ENCODE assay signal across 8 cellular contexts in the genomic region with DNA sequence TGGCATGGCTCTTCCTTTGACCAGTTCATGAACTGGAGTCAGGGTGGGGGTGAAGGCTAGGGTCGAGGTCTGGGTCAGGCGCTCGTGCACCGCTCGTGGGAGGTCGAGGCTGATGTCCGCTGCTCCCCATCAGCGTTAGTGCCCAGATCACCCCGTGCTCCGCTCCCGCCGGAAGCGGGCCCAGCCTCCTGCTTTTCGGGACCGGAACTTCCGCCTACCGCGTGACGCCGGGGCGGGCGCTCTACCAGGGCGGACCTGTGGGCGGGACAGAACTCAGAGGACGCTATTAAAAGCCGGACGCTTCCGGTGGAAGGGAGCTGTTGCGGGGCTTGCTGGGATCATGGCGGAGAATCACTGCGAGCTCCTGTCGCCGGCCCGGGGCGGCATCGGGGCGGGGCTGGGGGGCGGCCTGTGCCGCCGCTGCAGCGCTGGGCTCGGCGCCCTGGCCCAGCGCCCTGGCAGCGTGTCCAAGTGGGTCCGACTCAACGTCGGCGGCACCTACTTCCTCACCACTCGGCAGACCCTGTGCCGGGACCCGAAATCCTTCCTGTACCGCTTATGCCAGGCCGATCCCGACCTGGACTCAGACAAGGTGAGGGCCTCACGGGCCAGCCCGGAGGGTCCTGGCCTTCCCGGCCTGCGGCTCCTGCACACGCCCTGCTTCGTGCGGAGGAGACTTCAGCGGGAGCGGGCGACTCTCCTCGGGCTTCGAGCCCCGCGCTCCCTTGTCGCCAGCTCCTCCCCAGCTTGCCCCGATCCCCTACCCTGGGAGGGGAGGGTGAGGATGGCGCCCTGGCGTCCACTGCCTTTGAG. TPM values are rescaled to one million over a fixed set of nuclear protein-coding genes. Genes with fewer than 3 reads are reported as not detected.
DNase-seq lines count a peak whose midpoint lies in the region; ATAC-seq and TF ChIP-seq lines count a peak whose summit lies in the region.

Gene KCTD5 (plus strand): TSS at position 315 of the 813 bp plus-strand sequence. CDS start 26 bp downstream, at position 341.

- CTCF ChIA-PET in BJ (lab: Yijun Ruan, JAX): no interaction called here

- no peaks in the 10 kb centered on the region for H3K9me3 Mint-ChIP-seq in dendritic cell treated with granulocyte-macrophage colony-stimulating factor and Interleukin-4, amounts not matched to agents 40 ng/mL and 50 ng/mL, for 4 days

- POLR2A ChIA-PET in BJ (lab: Charles Lee): interaction anchor here (0.7 to 1.0 kb wide), 4 partner anchors 9 to 1170 kb away, joined by 3 read pairs; no protein-coding TSS in a partner anchor

- H3K27ac ChIP-seq in left lung: peak within 1 kb of the TSS; percentile 67 to 90

- peak; percentile 56 for ATAC-seq in GM19351 (IDR thresholded peaks at IDR 0.05; ENCODE audit: unreplicated experiment)
- ATAC-seq in HG03558 (IDR thresholded peaks at IDR 0.05; ENCODE audit: extremely low read depth, unreplicated experiment): peak; percentile 41
- ATAC-seq in left lung: peak; percentile 97

- peaks cover 19% of the 10 kb centered on the region for H3K36me3 Mint-ChIP-seq in dendritic cell treated with granulocyte-macrophage colony-stimulating factor and Interleukin-4, amounts not matched to agents 40 ng/mL and 50 ng/mL, for 4 days (ENCODE audit: low read depth)

- no peaks in the 10 kb centered on the region for H3K27me3 Mint-ChIP-seq in dendritic cell treated with granulocyte-macrophage colony-stimulating factor and Interleukin-4, amounts not matched to agents 40 ng/mL and 50 ng/mL, for 4 days

- H3K9me3 ChIP-seq in left lung: no peaks in the 10 kb centered on the region

- peak within 1 kb of the TSS; percentile 93 for H3K4me3 Mint-ChIP-seq in dendritic cell treated with granulocyte-macrophage colony-stimulating factor and Interleukin-4, amounts not matched to agents 40 ng/mL and 50 ng/mL, for 4 days

- TF ChIP-seq CTCF in BJ (IDR thresholded peaks at IDR 0.05; ENCODE audit: insufficient read depth, low read depth, low read length): no peak
- TF ChIP-seq CTCF in left lung (IDR thresholded peaks at IDR 0.05): no peak

- H3K36me3 ChIP-seq in BJ (ENCODE audit: control insufficient read depth, insufficient read depth, low read length) (no peaks in the 10 kb centered on the region), left lung (no peaks in the 10 kb centered on the region)

- DNase-seq in BJ (ENCODE audit: low read depth) (peak; percentile 55), NCI-H774 (lab: John Stamatoyannopoulos, UW) (peak; percentile 82), left lung (peak; percentile 97)
- DNase-seq in activated CD4-positive, alpha-beta T cell treated with anti-CD3 and anti-CD28 coated beads, Interleukin-2, amount 50 U/mL, for 4 hours: peak; percentile 95 to 96
- peak; percentile 96 for DNase-seq in stimulated activated CD4-positive, alpha-beta T cell treated with anti-CD3 and anti-CD28 coated beads, Interleukin-2, amount 100 ng/mL, for 4 hours (ENCODE audit: low read depth)

- peaks cover 3 to 37% of the 10 kb centered on the region in 2 donors for H3K4me1 ChIP-seq in left lung

- peaks cover 13% of the 10 kb centered on the region for H3K4me1 Mint-ChIP-seq in dendritic cell treated with granulocyte-macrophage colony-stimulating factor and Interleukin-4, amounts not matched to agents 40 ng/mL and 50 ng/mL, for 4 days (ENCODE audit: low read depth)

- H3K4me3 ChIP-seq in BJ (ENCODE audit: low read depth, low read length): peak within 1 kb of the TSS; percentile 91
- H3K4me3 ChIP-seq in left lung: peak within 1 kb of the TSS; percentile 97

- intact Hi-C loops in dendritic cell treated with granulocyte-macrophage colony-stimulating factor and Interleukin-4, amounts not matched to agents 40 ng/mL and 50 ng/mL, for 4 days (cut with micrococcal nuclease): no loop called here
- intact Hi-C loops in left lung (cut with DNase I): no loop called here

- peak within 1 kb of the TSS; percentile 93 for H3K27ac Mint-ChIP-seq in dendritic cell treated with granulocyte-macrophage colony-stimulating factor and Interleukin-4, amounts not matched to agents 40 ng/mL and 50 ng/mL, for 4 days

- H3K27me3 ChIP-seq in BJ (ENCODE audit: control insufficient read depth, insufficient read depth, low read length) (no peaks in the 10 kb centered on the region), left lung (no peaks in the 10 kb centered on the region)

RNA-seq across cellular contexts. Expression of gene KCTD5, which starts in this region (rescaled TPM):
- polyA plus RNA-seq in BJ (2011; rRNA removed): 25.4 and 34.5 TPM in 2 replicates
- polyA minus RNA-seq in BJ (2011; rRNA and poly(A)+ RNA removed): 14.5 and 18.7 TPM in 2 replicates
- 10 to 100 TPM; 21.3 to 28.3 TPM for total RNA-seq in left lung

Comparison
In these comparisons a context has a peak if more than half of its experiments do, and no peak if none do; other contexts are left out.
1. Peak in every context shown above with its lines: DNase-seq, ATAC-seq, H3K4me3 ChIP-seq and H3K27ac ChIP-seq.
2. ATAC-seq: peak in every context shown above with its lines; median percentile 97 in left lung; 56 in GM19351; 41 in HG03558.